In genomic region chr3:127763337-127763736, GRCh38 we compare ENCODE assay signal across 26 cellular contexts. TPM values are rescaled to one million over a fixed set of nuclear protein-coding genes. Genes with fewer than 3 reads are reported as not detected.
A peak's percentile ranks its signal among the peaks of the same experiment; 100 is the strongest.
DNase-seq lines count a peak whose midpoint lies in the region; ATAC-seq, FAIRE-seq and TF ChIP-seq lines count a peak whose summit lies in the region.
"Had no signal": no experiment of that assay in that cellular context is flagged by ENCODE, and none has a peak within 500 bp of the region (broad histone marks: within the 10 kb centered on the region; RNA-seq: fewer than 3 reads in every experiment).

No MANE protein-coding gene starts in this region.

- no peaks in the 10 kb centered on the region for H3K36me3 ChIP-seq in BLaER1
- no peaks in the 10 kb centered on the region for H3K36me3 ChIP-seq in gastrocnemius medialis
- H3K36me3 ChIP-seq: cardiac muscle cell, sigmoid colon had no signal

- peak; percentile 30 for FAIRE-seq in GM12892 (lab: Jason Lieb, UNC)
- FAIRE-seq: D721Med, endometrium, frontal cortex, islet of Langerhans, TTC549 had no signal

- H3K27ac ChIP-seq in BLaER1 = peak overlapping the region; percentile 68
- peak overlapping the region in 54 of 59 donors; percentile 41 to 94 (median 82) for H3K27ac ChIP-seq in dorsolateral prefrontal cortex
- H3K27ac ChIP-seq in gastrocnemius medialis = peak overlapping the region; percentile 38 to 78 (median 73)
- H3K27ac ChIP-seq: cardiac muscle cell, parathyroid adenoma had no signal

- H3K4me3 ChIP-seq in BLaER1 (no peak overlapping the region), dorsolateral prefrontal cortex (peak overlapping the region in 1 of 59 donors; percentile 22), gastrocnemius medialis (no peak overlapping the region)
- H3K4me3 ChIP-seq: cardiac muscle cell, GM23338, lung, sigmoid colon had no signal

- H3K4me1 ChIP-seq in BLaER1 (peaks cover 52% of the 10 kb centered on the region), gastrocnemius medialis (peaks cover 42 to 61% of the 10 kb centered on the region in 2 donors)
- H3K4me1 ChIP-seq: parathyroid adenoma had no signal

- intact Hi-C loops in dorsolateral prefrontal cortex (cut with DNase I) = loop anchor here in 1 of 2 donors (5.0 kb wide), 1 partner anchor 56 kb away; no protein-coding TSS in a partner anchor
- intact Hi-C loops in gastrocnemius medialis (cut with DNase I; ENCODE audit: low total_unique reads) = loop anchor here (5.0 to 10.0 kb wide), 2 partner anchors 66 to 191 kb away; no protein-coding TSS in a partner anchor

- H3K9me3 ChIP-seq in BLaER1 (peaks cover 21% of the 10 kb centered on the region), gastrocnemius medialis (no peaks in the 10 kb centered on the region)
- H3K9me3 ChIP-seq: SK-N-SH had no signal

- H4K20me1 ChIP-seq in BLaER1 = no peaks in the 10 kb centered on the region

- TF ChIP-seq POLR2A in GM12892 (IDR thresholded peaks at IDR 0.05; ENCODE audit: low read depth, low read length) (no peak), gastrocnemius medialis (IDR thresholded peaks at IDR 0.05) (no peak)

- TF ChIP-seq CTCF in dorsolateral prefrontal cortex (IDR thresholded peaks at IDR 0.05 in 54 of 56, conservative IDR thresholded peaks at IDR 0.05 in 2 of 56; ENCODE audit: low read depth in 1 of 56, partially characterized antibody in 56 of 56) (no peak), gastrocnemius medialis (IDR thresholded peaks at IDR 0.05 in 4 of 5, conservative IDR thresholded peaks at IDR 0.05 in 1 of 5) (no peak)

- in situ Hi-C loops in gastrocnemius medialis (cut with MboI; ENCODE audit: low sequenced_read_pairs in 4 of 4) = no loop called here

- ATAC-seq in gastrocnemius medialis (no peak), HG02973 (IDR thresholded peaks at IDR 0.05; ENCODE audit: unreplicated experiment) (no peak)
- ATAC-seq: activated CD4-positive, CD25-positive, alpha-beta regulatory T cell treated with anti-CD3 and anti-CD28 coated beads, Interleukin-2, amount 50 U/mL, for 24 hours; GM23338 had no signal

- DNase-seq in GM12892 (ENCODE audit: insufficient read length) (no peak), dorsolateral prefrontal cortex (no peak), gastrocnemius medialis (no peak), KG1 (lab: John Stamatoyannopoulos, UW) (no peak)
- DNase-seq in stimulated activated CD4-positive, alpha-beta T cell treated with anti-CD3 and anti-CD28 coated beads, Interleukin-1b, Interleukin-23, amount 100 ng/mL, for 48 hours = no peak
- DNase-seq: activated CD4-positive, alpha-beta memory T cell treated with anti-CD3 and anti-CD28 coated beads for 36 hours; activated T-cell treated with anti-CD3 and anti-CD28 coated beads for 4 hours; C1 segment of cervical spinal cord; NCI-H1048; NCI-H1694; sigmoid colon; SK-N-SH; stimulated activated CD4-positive, alpha-beta T cell treated with anti-CD3 and anti-CD28 coated beads, Interleukin-15, amount 100 ng/mL, for 24 hours; trophoblast cell had no signal

- H3K27me3 ChIP-seq in BLaER1 (no peaks in the 10 kb centered on the region), dorsolateral prefrontal cortex (no peaks in the 10 kb centered on the region), gastrocnemius medialis (no peaks in the 10 kb centered on the region)
- H3K27me3 ChIP-seq: cardiac muscle cell, sigmoid colon had no signal

- no peak overlapping the region; the same call in 1 of the 2 replicates for H3K9ac ChIP-seq in BLaER1
- H3K9ac ChIP-seq: parathyroid adenoma, SK-N-SH had no signal

- H3K4me2 ChIP-seq in BLaER1 = peak overlapping the region; percentile 86
- H3K4me2 ChIP-seq: GM23338, SK-N-SH had no signal

RNA-seq across cellular contexts. Expression of gene MGLL, which starts 59.0 kb away (rescaled TPM):
- 47.5 TPM for polyA plus RNA-seq in GM12892 (2012; ENCODE audit: missing spikeins)
- total RNA-seq in dorsolateral prefrontal cortex = 100 to 1,000 TPM in 117 of 120 experiments, 10 to 100 TPM in 3; 73.9 to 334 (median 144) TPM
- total RNA-seq in gastrocnemius medialis = 10 to 100 TPM; 26.5 to 50.2 (median 43.8) TPM
